ENCODE assay signal across 14 cellular contexts in the genomic region with DNA sequence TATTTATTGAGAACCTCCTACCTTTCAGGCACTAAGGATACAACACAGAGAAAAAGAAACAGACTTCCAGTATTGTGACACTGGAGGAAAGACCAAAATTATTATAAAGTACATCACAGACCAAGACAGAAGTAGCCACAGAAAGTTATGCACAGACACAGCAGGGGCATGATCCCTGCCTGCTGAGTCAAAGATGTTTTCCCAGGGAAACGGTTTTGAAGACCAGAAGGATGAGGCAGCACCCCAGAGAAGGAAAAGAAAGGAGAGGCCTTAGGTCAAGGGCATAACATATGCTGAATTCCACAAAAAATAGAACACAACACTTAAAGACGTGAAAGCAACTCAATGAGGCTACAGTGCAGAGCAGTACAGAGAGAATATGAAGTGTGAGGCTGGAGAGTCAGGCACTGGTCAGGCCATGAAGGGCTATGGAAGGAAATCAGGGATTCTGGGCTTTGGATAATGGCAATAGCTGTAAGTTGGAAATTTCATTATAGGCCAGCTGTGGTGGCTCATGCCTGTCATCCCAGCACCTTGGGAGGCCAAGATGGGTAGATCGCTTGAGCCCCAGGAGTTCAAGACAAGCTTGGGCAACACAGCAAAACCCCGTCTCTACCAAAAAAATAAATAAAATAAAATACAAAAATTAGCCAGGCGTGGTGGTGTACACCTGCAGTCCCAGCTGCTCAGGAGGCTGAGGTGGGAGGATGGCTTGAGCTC. TPM values are rescaled to one million over a fixed set of nuclear protein-coding genes. Genes with fewer than 3 reads are reported as not detected.
DNase-seq lines count a peak whose midpoint lies in the region; ATAC-seq and TF ChIP-seq lines count a peak whose summit lies in the region.
"Had no signal": no experiment of that assay in that cellular context is flagged by ENCODE, and none has a peak within 500 bp of the region (broad histone marks: within the 10 kb centered on the region; RNA-seq: fewer than 3 reads in every experiment).

No MANE protein-coding gene starts in this region.

- H3K4me2 ChIP-seq in OCI-LY1 (ENCODE audit: low read length) (peak overlapping the region; percentile 78; the same call in 1 of the 2 replicates), skeletal muscle satellite cell (ENCODE audit: low read length) (peak overlapping the region; percentile 27)

- DNase-seq in T-helper 1 cell (no peak), endothelial cell (ENCODE audit: low spot score) (no peak), middle frontal gyrus (ENCODE audit: extremely low spot score, low spot score) (no peak), UCSD-AML1 (lab: John Stamatoyannopoulos, UW; ENCODE audit: unreplicated experiment) (no peak)
- DNase-seq: 8988T; activated CD4-positive, alpha-beta T cell treated with anti-CD3 and anti-CD28 coated beads, Interleukin-2, amount 50 U/mL, for 1 hour; cerebellar nuclear complex; hypothalamus; NCI-H1694 had no signal

- H3F3A ChIP-seq in OCI-LY1 (ENCODE audit: insufficient read depth, low read length), result peaks cover 11% of the 10 kb centered on the region; the same call in 1 of the 2 replicates

- H3K27ac ChIP-seq in OCI-LY1 (ENCODE audit: low read depth, low read length, poor library complexity, severe bottlenecking), result peak overlapping the region; percentile 97
- H3K27ac ChIP-seq: parathyroid adenoma had no signal

- H3K27me3 ChIP-seq in OCI-LY1 (ENCODE audit: insufficient read depth, low read length), result no peaks in the 10 kb centered on the region
- no peaks in the 10 kb centered on the region for H3K27me3 ChIP-seq in skeletal muscle satellite cell (ENCODE audit: control insufficient read depth, insufficient read depth, low read length)

- no peaks in the 10 kb centered on the region for H4K20me1 ChIP-seq in OCI-LY1 (ENCODE audit: insufficient read depth, low read length)

- H3K27me3 Mint-ChIP-seq in T-helper 1 cell treated with Interleukin-12 subunit alpha and Interleukin-12 subunit beta and Interleukin-4 antibody, amounts not matched to agents 30 μg/mL and 1 μg/mL, for 36 hours (ENCODE audit: low read depth), result no peaks in the 10 kb centered on the region
- peaks cover 2% of the 10 kb centered on the region for H3K27me3 Mint-ChIP-seq in endothelial cell (ENCODE audit: unreplicated experiment)

- peaks cover 5% of the 10 kb centered on the region for H3K36me3 Mint-ChIP-seq in T-helper 1 cell treated with Interleukin-12 subunit alpha and Interleukin-12 subunit beta and Interleukin-4 antibody, amounts not matched to agents 30 μg/mL and 1 μg/mL, for 36 hours (ENCODE audit: low read depth)
- H3K36me3 Mint-ChIP-seq in endothelial cell (ENCODE audit: low read depth, unreplicated experiment), result no peaks in the 10 kb centered on the region

- peaks cover 96% of the 10 kb centered on the region for H3K4me1 ChIP-seq in OCI-LY1 (ENCODE audit: insufficient read depth, low read length, severe bottlenecking)
- peaks cover 41% of the 10 kb centered on the region for H3K4me1 ChIP-seq in skeletal muscle satellite cell (ENCODE audit: control insufficient read depth, insufficient read depth, low read length)

- H2AFZ ChIP-seq in OCI-LY1 (ENCODE audit: low read length), result no peak overlapping the region
- H2AFZ ChIP-seq: parathyroid adenoma had no signal

- H3K4me1 Mint-ChIP-seq in T-helper 1 cell treated with Interleukin-12 subunit alpha and Interleukin-12 subunit beta and Interleukin-4 antibody, amounts not matched to agents 30 μg/mL and 1 μg/mL, for 36 hours (ENCODE audit: low read depth), result peaks cover 44% of the 10 kb centered on the region
- H3K4me1 Mint-ChIP-seq in endothelial cell (ENCODE audit: unreplicated experiment), result peaks cover 8% of the 10 kb centered on the region

- no peaks in the 10 kb centered on the region for H3K9me3 Mint-ChIP-seq in T-helper 1 cell treated with Interleukin-12 subunit alpha and Interleukin-12 subunit beta and Interleukin-4 antibody, amounts not matched to agents 30 μg/mL and 1 μg/mL, for 36 hours
- no peaks in the 10 kb centered on the region for H3K9me3 Mint-ChIP-seq in endothelial cell (ENCODE audit: unreplicated experiment)

- ATAC-seq in HG03439 (IDR thresholded peaks at IDR 0.05; ENCODE audit: unreplicated experiment), result no peak

- H3K9me2 ChIP-seq in OCI-LY1 (ENCODE audit: low read depth, low read length), result no peaks in the 10 kb centered on the region

- H3K4me3 ChIP-seq in OCI-LY1 (ENCODE audit: low read depth, low read length, poor library complexity, severe bottlenecking) (no peak overlapping the region), skeletal muscle satellite cell (ENCODE audit: low read length) (no peak overlapping the region)

- H3K36me3 ChIP-seq in OCI-LY1 (ENCODE audit: insufficient read depth, low read length) (peaks cover 6% of the 10 kb centered on the region; the same call in 1 of the 2 replicates), skeletal muscle satellite cell (ENCODE audit: insufficient read depth, low read length) (no peaks in the 10 kb centered on the region)

- TF ChIP-seq CTCF in OCI-LY1 (IDR thresholded peaks at IDR 0.05; ENCODE audit: low read length), result no peak
- TF ChIP-seq CTCF in endothelial cell (IDR thresholded peaks at IDR 0.05; ENCODE audit: unreplicated experiment), result no peak

- peak overlapping the region; percentile 59 for H3K27ac Mint-ChIP-seq in T-helper 1 cell treated with Interleukin-12 subunit alpha and Interleukin-12 subunit beta and Interleukin-4 antibody, amounts not matched to agents 30 μg/mL and 1 μg/mL, for 36 hours
- H3K27ac Mint-ChIP-seq in endothelial cell (ENCODE audit: unreplicated experiment), result peak overlapping the region; percentile 9

- H3K9me3 ChIP-seq in OCI-LY1 (ENCODE audit: low read length) (no peaks in the 10 kb centered on the region), skeletal muscle satellite cell (replicated peaks; ENCODE audit: low read length) (no peaks in the 10 kb centered on the region)

- H3K4me3 Mint-ChIP-seq in T-helper 1 cell treated with Interleukin-12 subunit alpha and Interleukin-12 subunit beta and Interleukin-4 antibody, amounts not matched to agents 30 μg/mL and 1 μg/mL, for 36 hours, result peak overlapping the region; percentile 2
- H3K4me3 Mint-ChIP-seq in endothelial cell (ENCODE audit: unreplicated experiment), result no peak overlapping the region

- H3K9ac ChIP-seq in OCI-LY1 (ENCODE audit: low read length), result peak overlapping the region; percentile 56
- H3K9ac ChIP-seq in skeletal muscle satellite cell (ENCODE audit: low read depth, low read length), result peak overlapping the region; percentile 61
- H3K9ac ChIP-seq: parathyroid adenoma had no signal

- H3K79me2 ChIP-seq in OCI-LY1 (ENCODE audit: insufficient read depth, low read length), result peaks cover 56% of the 10 kb centered on the region

RNA-seq across cellular contexts. Expression of a gene that starts 8.2 kb away (rescaled TPM):
- total RNA-seq in endothelial cell (ENCODE audit: unreplicated experiment), result 39.7 TPM
- total RNA-seq in skeletal muscle satellite cell (2012; rRNA removed), result 27.5 and 35.5 TPM in 2 replicates
